Comparison of ENCODE assay signal across 8 cellular contexts in the genomic region with DNA sequence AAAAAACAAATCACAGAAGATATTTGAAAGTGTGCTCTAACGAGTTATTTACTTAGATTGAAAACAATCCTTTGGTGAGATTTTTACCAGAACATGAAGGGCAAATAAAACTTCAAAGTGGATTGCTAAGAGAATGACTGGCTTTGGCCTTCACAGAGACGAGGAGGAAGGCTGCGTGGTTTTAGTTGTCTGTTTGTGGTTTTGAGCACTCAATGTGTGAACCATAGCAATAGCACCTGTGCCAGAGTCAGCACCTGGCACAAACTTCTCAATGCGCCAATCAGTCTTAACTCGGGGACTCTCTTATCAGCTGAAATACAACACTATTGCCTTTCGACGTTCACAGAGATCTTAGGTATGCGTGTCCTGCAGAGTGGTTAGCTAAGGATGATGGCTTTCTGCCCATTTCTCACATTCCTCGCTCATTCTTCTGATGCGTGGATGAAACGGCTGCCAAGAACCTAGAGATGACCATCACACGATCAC.
DNase-seq lines count a peak whose midpoint lies in the region; ATAC-seq and TF ChIP-seq lines count a peak whose summit lies in the region.

No MANE protein-coding gene starts in this region.

- peak overlapping the region; percentile 100 for H3K27ac Mint-ChIP-seq in activated CD4-positive, alpha-beta memory T cell treated with anti-CD3 and anti-CD28 coated beads for 36 hours
- peak overlapping the region; percentile 22 for H3K27ac Mint-ChIP-seq in type B pancreatic cell

- no peaks in the 10 kb centered on the region for H3K9me3 ChIP-seq in HAP-1

- no peaks in the 10 kb centered on the region for H3K27me3 ChIP-seq in HAP-1 (ENCODE audit: low read depth)

- ATAC-seq in GM19351 (IDR thresholded peaks at IDR 0.05; ENCODE audit: unreplicated experiment) (peak; percentile 55), HG03442 (IDR thresholded peaks at IDR 0.05; ENCODE audit: unreplicated experiment) (peak; percentile 63)

- H3K36me3 Mint-ChIP-seq in activated CD4-positive, alpha-beta memory T cell treated with anti-CD3 and anti-CD28 coated beads for 36 hours, result peaks cover 42% of the 10 kb centered on the region
- peaks cover 19% of the 10 kb centered on the region for H3K36me3 Mint-ChIP-seq in type B pancreatic cell

- peaks cover 85% of the 10 kb centered on the region for H3K4me1 Mint-ChIP-seq in activated CD4-positive, alpha-beta memory T cell treated with anti-CD3 and anti-CD28 coated beads for 36 hours (ENCODE audit: low read depth)
- H3K4me1 Mint-ChIP-seq in type B pancreatic cell (ENCODE audit: unreplicated experiment), result peaks cover 33% of the 10 kb centered on the region

- POLR2A ChIA-PET in activated CD4-positive, alpha-beta memory T cell treated with anti-CD3 and anti-CD28 coated beads for 36 hours (lab: Charles Lee), result interaction anchor here (1.1 to 2.5 kb wide), 8 partner anchors 8 to 68 kb away, joined by 3 to 28 read pairs (median 8); no protein-coding TSS in a partner anchor

- no peaks in the 10 kb centered on the region for H3K4me1 ChIP-seq in HAP-1

- H3K4me3 Mint-ChIP-seq in activated CD4-positive, alpha-beta memory T cell treated with anti-CD3 and anti-CD28 coated beads for 36 hours, result peak overlapping the region; percentile 58
- H3K4me3 Mint-ChIP-seq in type B pancreatic cell, result no peak overlapping the region

- DNase-seq in A172 (ENCODE audit: low spot score) (peak; percentile 69), germinal center (ENCODE audit: low spot score) (peak; percentile 59), type B pancreatic cell (ENCODE audit: extremely low spot score, unreplicated experiment) (no peak), caudate nucleus (lab: John Stamatoyannopoulos, UW) (no peak), HAP-1 (ENCODE audit: low spot score in 2 of 2) (no peak)
- DNase-seq in activated CD4-positive, alpha-beta memory T cell treated with anti-CD3 and anti-CD28 coated beads for 36 hours, result peak; percentile 83

- no peaks in the 10 kb centered on the region for H3K27me3 Mint-ChIP-seq in activated CD4-positive, alpha-beta memory T cell treated with anti-CD3 and anti-CD28 coated beads for 36 hours
- H3K27me3 Mint-ChIP-seq in type B pancreatic cell, result no peaks in the 10 kb centered on the region

- no peak overlapping the region for H3K4me3 ChIP-seq in HAP-1

- H3K36me3 ChIP-seq in HAP-1 (replicated peaks), result no peaks in the 10 kb centered on the region

- CTCF ChIA-PET in activated CD4-positive, alpha-beta memory T cell treated with anti-CD3 and anti-CD28 coated beads for 36 hours (lab: Charles Lee), result interaction anchor here (0.7 to 9.9 kb wide), 8 partner anchors 9 to 149 kb away, joined by 3 to 63 read pairs (median 5); no protein-coding TSS in a partner anchor

- H3K27ac ChIP-seq in caudate nucleus (ENCODE audit: low read depth, low read length), result no peak overlapping the region

- TF ChIP-seq CTCF in type B pancreatic cell (conservative IDR thresholded peaks at IDR 0.05), result no peak

- intact Hi-C loops in activated CD4-positive, alpha-beta memory T cell treated with anti-CD3 and anti-CD28 coated beads for 36 hours (cut with micrococcal nuclease), result loop anchor here (1.0 to 10.0 kb wide), 9 partner anchors 8 to 688 kb away; no protein-coding TSS in a partner anchor

- in situ Hi-C loops in HAP-1 (cut with MboI; ENCODE audit: low sequenced_read_pairs), result no loop called here

- H3K9me3 Mint-ChIP-seq in activated CD4-positive, alpha-beta memory T cell treated with anti-CD3 and anti-CD28 coated beads for 36 hours, result no peaks in the 10 kb centered on the region
- H3K9me3 Mint-ChIP-seq in type B pancreatic cell, result peaks cover 4% of the 10 kb centered on the region

Comparison
In these comparisons a context has a peak if more than half of its experiments do, and no peak if none do; other contexts are left out.
1. DNase-seq: peak in A172 (single experiment), activated CD4-positive, alpha-beta memory T cell treated with anti-CD3 and anti-CD28 coated beads for 36 hours (single experiment) and germinal center (single experiment); none in type B pancreatic cell (single experiment), caudate nucleus (0 of 61) and HAP-1 (0 of 2).